Comparison of ENCODE assay signal across 13 cellular contexts in genomic region chrX:14936561-14936960, GRCh38.
DNase-seq lines count a peak whose midpoint lies in the region; ATAC-seq, FAIRE-seq and TF ChIP-seq lines count a peak whose summit lies in the region.
"Had no signal": no experiment of that assay in that cellular context is flagged by ENCODE, and none has a peak within 500 bp of the region (broad histone marks: within the 10 kb centered on the region; RNA-seq: fewer than 3 reads in every experiment).

No MANE protein-coding gene starts in this region.

- no peak for TF ChIP-seq CTCF in RWPE2 (IDR thresholded peaks at IDR 0.05; ENCODE audit: poor library complexity, severe bottlenecking)
- no peak for TF ChIP-seq CTCF in fibroblast of villous mesenchyme (IDR thresholded peaks at IDR 0.05; ENCODE audit: insufficient read depth, low read depth, low read length)

- no peaks in the 10 kb centered on the region for H3K27me3 ChIP-seq in ACC112 (ENCODE audit: insufficient read depth, low read length)
- H3K27me3 ChIP-seq in RWPE2 (ENCODE audit: insufficient read depth, poor library complexity, severe bottlenecking) = no peaks in the 10 kb centered on the region
- H3K27me3 ChIP-seq: right lobe of liver had no signal

- DNase-seq in H54 (ENCODE audit: insufficient read length, low spot score) (peak; percentile 7), RWPE2 (ENCODE audit: low spot score) (no peak), fibroblast of villous mesenchyme (ENCODE audit: low read depth) (peak; percentile 72), NCI-H345 (lab: John Stamatoyannopoulos, UW) (no peak), left colon (no peak)
- DNase-seq in activated CD8-positive, alpha-beta memory T cell treated with anti-CD3 and anti-CD28 coated beads, Interleukin-2, amount 10 ng/mL, durations not matched to agents 7 days and 5 days = no peak
- DNase-seq: activated CD4-positive, alpha-beta memory T cell treated with anti-CD3 and anti-CD28 coated beads for 36 hours; immature natural killer cell; right lobe of liver had no signal

- H3K9me3 Mint-ChIP-seq in activated CD8-positive, alpha-beta memory T cell treated with anti-CD3 and anti-CD28 coated beads, Interleukin-2, amount 10 ng/mL, durations not matched to agents 7 days and 5 days (ENCODE audit: low read depth) = no peaks in the 10 kb centered on the region
- H3K9me3 Mint-ChIP-seq: activated CD4-positive, alpha-beta memory T cell treated with anti-CD3 and anti-CD28 coated beads for 36 hours; stimulated activated naive CD8-positive, alpha-beta T cell treated with anti-CD3 and anti-CD28 coated beads, Interleukin-15, Interleukin-2, amounts not matched to agents 100 ng/mL and 50 ng/mL, for 24 hours had no signal

- H3K36me3 ChIP-seq in ACC112 (ENCODE audit: insufficient read depth, low read length) (no peaks in the 10 kb centered on the region), RWPE2 (ENCODE audit: low read depth) (no peaks in the 10 kb centered on the region)
- H3K36me3 ChIP-seq: right lobe of liver had no signal

- no peak overlapping the region for H3K27ac Mint-ChIP-seq in activated CD8-positive, alpha-beta memory T cell treated with anti-CD3 and anti-CD28 coated beads, Interleukin-2, amount 10 ng/mL, durations not matched to agents 7 days and 5 days
- H3K27ac Mint-ChIP-seq: activated CD4-positive, alpha-beta memory T cell treated with anti-CD3 and anti-CD28 coated beads for 36 hours; immature natural killer cell; stimulated activated naive CD8-positive, alpha-beta T cell treated with anti-CD3 and anti-CD28 coated beads, Interleukin-15, Interleukin-2, amounts not matched to agents 100 ng/mL and 50 ng/mL, for 24 hours had no signal

- peak; percentile 79 for ATAC-seq in RWPE2 (ENCODE audit: low read depth)
- no peak for ATAC-seq in HG02970 (IDR thresholded peaks at IDR 0.05; ENCODE audit: low FRiP score, unreplicated experiment)
- no peak for ATAC-seq in activated CD8-positive, alpha-beta memory T cell treated with anti-CD3 and anti-CD28 coated beads, Interleukin-2, amount 10 ng/mL, durations not matched to agents 7 days and 5 days
- no peak for ATAC-seq in left colon

- H3K27ac ChIP-seq in ACC112 (ENCODE audit: low read depth, low read length) = peak overlapping the region; percentile 66
- no peak overlapping the region for H3K27ac ChIP-seq in RWPE2 (ENCODE audit: poor library complexity, severe bottlenecking)
- H3K27ac ChIP-seq: C4-2B, right lobe of liver had no signal

- H3K9me3 ChIP-seq in RWPE2 (ENCODE audit: severe bottlenecking) = no peaks in the 10 kb centered on the region
- H3K9me3 ChIP-seq: right lobe of liver had no signal

- peak overlapping the region; percentile 94 for H2AFZ ChIP-seq in ACC112 (ENCODE audit: low read length, unreplicated experiment)

- H3K4me3 Mint-ChIP-seq in activated CD8-positive, alpha-beta memory T cell treated with anti-CD3 and anti-CD28 coated beads, Interleukin-2, amount 10 ng/mL, durations not matched to agents 7 days and 5 days = no peak overlapping the region
- H3K4me3 Mint-ChIP-seq: activated CD4-positive, alpha-beta memory T cell treated with anti-CD3 and anti-CD28 coated beads for 36 hours; immature natural killer cell; stimulated activated naive CD8-positive, alpha-beta T cell treated with anti-CD3 and anti-CD28 coated beads, Interleukin-15, Interleukin-2, amounts not matched to agents 100 ng/mL and 50 ng/mL, for 24 hours had no signal

- no peaks in the 10 kb centered on the region for H3K79me2 ChIP-seq in ACC112 (ENCODE audit: control insufficient read depth, insufficient read depth, low read length, unreplicated experiment)

- no peak for TF ChIP-seq POLR2A in H54 (IDR thresholded peaks at IDR 0.05; ENCODE audit: low read depth, low read length)

- H3K4me3 ChIP-seq in ACC112 (ENCODE audit: low read depth, low read length) (peak overlapping the region; percentile 50; the same call in 1 of the 2 replicates), RWPE2 (ENCODE audit: severe bottlenecking) (no peak overlapping the region), fibroblast of villous mesenchyme (ENCODE audit: low read depth, low read length) (no peak overlapping the region)
- H3K4me3 ChIP-seq: right lobe of liver had no signal

- H3K4me1 ChIP-seq in ACC112 (ENCODE audit: control insufficient read depth, insufficient read depth, low read length, unreplicated experiment) (peaks cover 19% of the 10 kb centered on the region), RWPE2 (ENCODE audit: insufficient read depth, poor library complexity, severe bottlenecking) (no peaks in the 10 kb centered on the region)
- H3K4me1 ChIP-seq: right lobe of liver had no signal

- FAIRE-seq in H54 (lab: Jason Lieb, UNC) = peak; percentile 30

- no peaks in the 10 kb centered on the region for H3K4me1 Mint-ChIP-seq in activated CD8-positive, alpha-beta memory T cell treated with anti-CD3 and anti-CD28 coated beads, Interleukin-2, amount 10 ng/mL, durations not matched to agents 7 days and 5 days
- H3K4me1 Mint-ChIP-seq: immature natural killer cell had no signal

- CTCF ChIA-PET in activated CD8-positive, alpha-beta memory T cell treated with anti-CD3 and anti-CD28 coated beads, Interleukin-2, amount 10 ng/mL, durations not matched to agents 7 days and 5 days (lab: Charles Lee) = no interaction called here

- intact Hi-C loops in left colon (cut with DNase I, micrococcal nuclease) = no loop called here

- H3K27me3 Mint-ChIP-seq in activated CD8-positive, alpha-beta memory T cell treated with anti-CD3 and anti-CD28 coated beads, Interleukin-2, amount 10 ng/mL, durations not matched to agents 7 days and 5 days = no peaks in the 10 kb centered on the region
- H3K27me3 Mint-ChIP-seq: activated CD4-positive, alpha-beta memory T cell treated with anti-CD3 and anti-CD28 coated beads for 36 hours; stimulated activated naive CD8-positive, alpha-beta T cell treated with anti-CD3 and anti-CD28 coated beads, Interleukin-15, Interleukin-2, amounts not matched to agents 100 ng/mL and 50 ng/mL, for 24 hours had no signal

- no peaks in the 10 kb centered on the region for H3K36me3 Mint-ChIP-seq in activated CD8-positive, alpha-beta memory T cell treated with anti-CD3 and anti-CD28 coated beads, Interleukin-2, amount 10 ng/mL, durations not matched to agents 7 days and 5 days
- H3K36me3 Mint-ChIP-seq: activated CD4-positive, alpha-beta memory T cell treated with anti-CD3 and anti-CD28 coated beads for 36 hours; immature natural killer cell had no signal

Comparison
In these comparisons a context has a peak if more than half of its experiments do, and no peak if none do; other contexts are left out.
1. DNase-seq: peak in H54 (single experiment) and fibroblast of villous mesenchyme (single experiment); none in RWPE2 (single experiment), NCI-H345 (single experiment), activated CD8-positive, alpha-beta memory T cell treated with anti-CD3 and anti-CD28 coated beads, Interleukin-2, amount 10 ng/mL, durations not matched to agents 7 days and 5 days (single experiment) and left colon (0 of 2).